In genomic region chr6:148559848-148560433, GRCh38 we compare ENCODE assay signal across 8 cellular contexts.
DNase-seq lines count a peak whose midpoint lies in the region; TF ChIP-seq lines count a peak whose summit lies in the region.

No MANE protein-coding gene starts in this region.

- CTCF ChIA-PET in HEK293 (lab: Yijun Ruan, JAX): interaction anchor here (0.5 to 4.9 kb wide), 48 partner anchors 10 to 1329 kb away, joined by 3 to 43 read pairs (median 4); no protein-coding TSS in a partner anchor

- H3K9me3 Mint-ChIP-seq in brain: peaks cover 9 to 11% (median 9%) of the 10 kb centered on the region in 5 experiments

- peak overlapping the region in 1 of 5 experiments; percentile 24 for H3K27ac Mint-ChIP-seq in brain

- peaks cover 8% of the 10 kb centered on the region for H3K27me3 ChIP-seq in iPS-18a (ENCODE audit: control insufficient read depth, insufficient read depth, low read length)
- no peaks in the 10 kb centered on the region for H3K27me3 ChIP-seq in skeletal muscle tissue (ENCODE audit: control insufficient read depth in 3 of 3, insufficient read depth in 3 of 3, low read length in 3 of 3)

- H3K36me3 ChIP-seq in HEK293 (ENCODE audit: control insufficient read depth in 2 of 2, insufficient read depth in 1 of 2, low read length in 2 of 2) (no peaks in the 10 kb centered on the region), iPS-18a (ENCODE audit: control insufficient read depth, low read depth, low read length) (no peaks in the 10 kb centered on the region), skeletal muscle tissue (ENCODE audit: control insufficient read depth in 3 of 3, insufficient read depth in 3 of 3, low read length in 3 of 3) (no peaks in the 10 kb centered on the region)

- H3K36me3 Mint-ChIP-seq in brain: no peaks in the 10 kb centered on the region

- H3K4me3 Mint-ChIP-seq in brain: peak overlapping the region; percentile 41 to 72 (median 63)

- H3K4me3 ChIP-seq in HEK293 (ENCODE audit: low read depth, low read length): peak overlapping the region; percentile 49
- peak overlapping the region; percentile 59 for H3K4me3 ChIP-seq in iPS-18a (ENCODE audit: low read length)
- H3K4me3 ChIP-seq in skeletal muscle tissue (ENCODE audit: low read length in 3 of 3): peak overlapping the region; percentile 27 to 81 (median 71)

- H3K27ac ChIP-seq in HEK293 (ENCODE audit: extremely low read depth, low read depth, low read length) (peak overlapping the region; percentile 29; the same call in 1 of the 2 replicates), iPS-18a (ENCODE audit: low read length) (no peak overlapping the region), skeletal muscle tissue (ENCODE audit: low read depth, low read length) (no peak overlapping the region)

- POLR2A ChIA-PET in HEK293 (lab: Yijun Ruan, JAX): interaction anchor here (0.6 to 1.0 kb wide), 3 partner anchors 37 to 413 kb away, joined by 3 read pairs; no protein-coding TSS in a partner anchor

- peaks cover 5% of the 10 kb centered on the region for H3K4me1 Mint-ChIP-seq in brain

- H3K9ac ChIP-seq in iPS-18a (ENCODE audit: low read length): no peak overlapping the region
- H3K9ac ChIP-seq in skeletal muscle tissue (ENCODE audit: low read depth in 1 of 3, low read length in 3 of 3): peak overlapping the region in 2 of 3 donors; percentile 54 to 79

- H3K27me3 Mint-ChIP-seq in brain: peaks cover 9% of the 10 kb centered on the region

- peak; percentile 69 for TF ChIP-seq CTCF in HEK293 (tag by site-specific recombination; IDR thresholded peaks at IDR 0.05)
- TF ChIP-seq CTCF in brain (conservative IDR thresholded peaks at IDR 0.05): peak; percentile 94 to 96

- H3K9me3 ChIP-seq in HEK293 (ENCODE audit: control insufficient read depth, insufficient read depth, low read depth, low read length) (no peaks in the 10 kb centered on the region), iPS-18a (ENCODE audit: control insufficient read depth, low read depth, low read length) (no peaks in the 10 kb centered on the region), skeletal muscle tissue (ENCODE audit: control insufficient read depth in 3 of 3, low read length in 3 of 3) (no peaks in the 10 kb centered on the region)

- H3K4me1 ChIP-seq in HEK293 (ENCODE audit: control insufficient read depth, insufficient read depth, low read length): no peaks in the 10 kb centered on the region
- H3K4me1 ChIP-seq in iPS-18a (ENCODE audit: control insufficient read depth, low read depth, low read length): no peaks in the 10 kb centered on the region
- peaks cover 0 to 7% (median 3%) of the 10 kb centered on the region in 3 donors for H3K4me1 ChIP-seq in skeletal muscle tissue (ENCODE audit: control insufficient read depth in 3 of 3, insufficient read depth in 3 of 3, low read length in 3 of 3)

- DNase-seq in GM03348 (ENCODE audit: low spot score) (peak; percentile 88), NCI-H1048 (lab: John Stamatoyannopoulos, UW) (peak; percentile 7), UCSD-AML1 (lab: John Stamatoyannopoulos, UW; ENCODE audit: unreplicated experiment) (peak; percentile 39), NCI-H187 treated with DMSO at 0.1 percent for 48 hours (lab: John Stamatoyannopoulos, UW) (no peak)

TF ChIP-seq in HEK293, 187 proteins besides CTCF, POLR2A, EP300 and RAD21 (continues in another document):
- peak; percentile 60 for TF ChIP-seq ZIC2 (tag by site-specific recombination; IDR thresholded peaks at IDR 0.05)
- TF ChIP-seq ZSCAN18 (tag by site-specific recombination; IDR thresholded peaks at IDR 0.05): no peak
- no peak for TF ChIP-seq ZNF366 (tag by site-specific recombination; conservative IDR thresholded peaks at IDR 0.05)
- peak; percentile 51; the same call in 1 of the 2 replicates for TF ChIP-seq ZBTB17 (tag by site-specific recombination; IDR thresholded peaks at IDR 0.05)
- no peak for TF ChIP-seq ZNF354C (tag by site-specific recombination; IDR thresholded peaks at IDR 0.05; ENCODE audit: borderline replicate concordance, low read depth)
- TF ChIP-seq ZNF114 (tag by site-specific recombination; IDR thresholded peaks at IDR 0.05): no peak
- no peak; the same call in 1 of the 2 replicates for TF ChIP-seq PBX3 (CRISPR knock-in tag; IDR thresholded peaks at IDR 0.05)
- peak; percentile 17; the same call in 1 of the 2 replicates for TF ChIP-seq PRDM10 (tag by site-specific recombination; IDR thresholded peaks at IDR 0.05)
- TF ChIP-seq SP7 (tag by site-specific recombination; IDR thresholded peaks at IDR 0.05): peak; percentile 25
- TF ChIP-seq ZNF561 (tag by site-specific recombination; IDR thresholded peaks at IDR 0.05; ENCODE audit: borderline replicate concordance): peak; percentile 98
- TF ChIP-seq ZNF350 (tag by site-specific recombination; IDR thresholded peaks at IDR 0.05): 0 out of 2 replicates have a peak, but pooled peaks have one; percentile 51
- TF ChIP-seq ZBTB44 (tag by site-specific recombination; IDR thresholded peaks at IDR 0.05): 0 out of 2 replicates have a peak, but pooled peaks have one; percentile 46
- 0 out of 2 replicates have a peak, but pooled peaks have one; percentile 33 for TF ChIP-seq ZNF843 (tag by site-specific recombination; IDR thresholded peaks at IDR 0.05)
- peak; percentile 72 for TF ChIP-seq GLIS1 (tag by site-specific recombination; IDR thresholded peaks at IDR 0.05)
- TF ChIP-seq ZNF558 (tag by site-specific recombination; IDR thresholded peaks at IDR 0.05): peak; percentile 31; the same call in 1 of the 2 replicates
- 0 out of 2 replicates have a peak, but pooled peaks have one; percentile 25 for TF ChIP-seq KLF8 (tag by site-specific recombination; IDR thresholded peaks at IDR 0.05)
- no peak for TF ChIP-seq BCL11A (tag by site-specific recombination; IDR thresholded peaks at IDR 0.05; ENCODE audit: low read depth)
